ENCODE assay signal across 19 cellular contexts in the genomic region with DNA sequence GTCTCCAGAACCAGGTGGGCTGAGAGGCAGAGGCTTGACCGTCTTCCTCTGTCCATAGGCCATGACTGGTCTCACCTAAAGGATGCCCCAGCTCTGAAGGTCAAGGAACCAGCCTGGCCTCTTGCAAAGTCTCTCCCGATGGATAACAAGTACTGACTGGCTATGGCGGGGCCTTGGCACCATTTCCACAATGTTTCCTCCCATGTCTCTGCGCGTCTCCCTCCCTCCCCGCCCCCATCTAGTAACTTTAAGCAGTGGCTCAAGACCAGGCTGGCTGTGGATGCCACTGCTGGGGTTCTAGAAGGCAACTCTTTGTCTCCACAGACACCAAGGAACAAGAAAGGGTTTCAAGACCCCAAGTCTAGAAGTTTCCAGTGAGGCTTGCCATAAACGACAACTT.
DNase-seq lines count a peak whose midpoint lies in the region; ATAC-seq and TF ChIP-seq lines count a peak whose summit lies in the region.
"Had no signal": no experiment of that assay in that cellular context is flagged by ENCODE, and none has a peak within 500 bp of the region (broad histone marks: within the 10 kb centered on the region; RNA-seq: fewer than 3 reads in every experiment).

No MANE protein-coding gene starts in this region.

- H3K4me3 ChIP-seq in esophagus muscularis mucosa = no peak overlapping the region
- H3K4me3 ChIP-seq in parathyroid adenoma (ENCODE audit: low read depth, low read length) = no peak overlapping the region
- H3K4me3 ChIP-seq: SJCRH30 had no signal

- no peaks in the 10 kb centered on the region for H3K9me3 Mint-ChIP-seq in HFFc6
- H3K9me3 Mint-ChIP-seq in glutamatergic neuron (ENCODE audit: unreplicated experiment) = peaks cover 2% of the 10 kb centered on the region
- H3K9me3 Mint-ChIP-seq: T-cell had no signal

- no peaks in the 10 kb centered on the region for H3K27me3 Mint-ChIP-seq in HFFc6 (ENCODE audit: insufficient read depth)
- peaks cover 3% of the 10 kb centered on the region for H3K27me3 Mint-ChIP-seq in glutamatergic neuron (ENCODE audit: unreplicated experiment)

- peaks cover 3% of the 10 kb centered on the region for H3K36me3 Mint-ChIP-seq in HFFc6 (ENCODE audit: low read depth)
- no peaks in the 10 kb centered on the region for H3K36me3 Mint-ChIP-seq in glutamatergic neuron (ENCODE audit: unreplicated experiment)
- H3K36me3 Mint-ChIP-seq: activated naive CD4-positive, alpha-beta T cell treated with anti-CD3 and anti-CD28 coated beads, Interleukin-2, amount 50 U/mL, for 72 hours; CD4-positive, CD25-positive, alpha-beta regulatory T cell; T-cell had no signal

- 85% methylated on average over 6 of the region's 7 CpGs for WGBS in esophagus muscularis mucosa

- H3K9me3 ChIP-seq in esophagus muscularis mucosa (no peaks in the 10 kb centered on the region), parathyroid adenoma (ENCODE audit: control insufficient read depth, low read length) (no peaks in the 10 kb centered on the region)
- H3K9me3 ChIP-seq: SJCRH30 had no signal

- TF ChIP-seq POLR2A in esophagus muscularis mucosa (IDR thresholded peaks at IDR 0.05; ENCODE audit: low read depth) = no peak

- peak overlapping the region; percentile 83; the same call in 1 of the 2 replicates for H3K27ac Mint-ChIP-seq in HFFc6
- no peak overlapping the region for H3K27ac Mint-ChIP-seq in glutamatergic neuron (ENCODE audit: unreplicated experiment)
- H3K27ac Mint-ChIP-seq: activated naive CD4-positive, alpha-beta T cell treated with anti-CD3 and anti-CD28 coated beads, Interleukin-2, amount 50 U/mL, for 72 hours; CD4-positive, CD25-positive, alpha-beta regulatory T cell; T-cell had no signal

- no peak overlapping the region for H3K9ac ChIP-seq in parathyroid adenoma
- H3K9ac ChIP-seq: KMS-11 had no signal

- TF ChIP-seq CTCF in HFFc6 (IDR thresholded peaks at IDR 0.05) (no peak), esophagus muscularis mucosa (IDR thresholded peaks at IDR 0.05) (no peak), parathyroid adenoma (IDR thresholded peaks at IDR 0.05) (no peak), glutamatergic neuron (IDR thresholded peaks at IDR 0.05; ENCODE audit: partially characterized antibody, unreplicated experiment) (no peak)

- peak; percentile 21 for DNase-seq in activated CD8-positive, alpha-beta memory T cell treated with anti-CD3 and anti-CD28 coated beads for 24 hours
- no peak for DNase-seq in activated CD8-positive, alpha-beta memory T cell treated with anti-CD3 and anti-CD28 coated beads, Interleukin-2, amount 50 U/mL, for 4 hours
- DNase-seq in HFFc6 = no peak
- peak; percentile 64 for DNase-seq in esophagus muscularis mucosa (ENCODE audit: extremely low spot score)
- DNase-seq in retina = no peak
- DNase-seq in glutamatergic neuron = no peak
- DNase-seq: activated CD4-positive, CD25-positive, alpha-beta regulatory T cell; CD4-positive, CD25-positive, alpha-beta regulatory T cell; NCI-H1417; NCI-H2029 treated with DMSO at 0.1 percent for 48 hours; NCI-H526 treated with DMSO at 0.1 percent for 48 hours; SJCRH30; T-cell had no signal

- H3K4me1 ChIP-seq in esophagus muscularis mucosa (peaks cover 31 to 51% (median 39%) of the 10 kb centered on the region in 4 donors), parathyroid adenoma (peaks cover 39% of the 10 kb centered on the region)
- H3K4me1 ChIP-seq: SJCRH30 had no signal

- peak overlapping the region in 2 of 4 donors; percentile 32 to 50 for H3K27ac ChIP-seq in esophagus muscularis mucosa (replicated peaks in 1 of 4)
- H3K27ac ChIP-seq in parathyroid adenoma = peak overlapping the region; percentile 60
- H3K27ac ChIP-seq: 22Rv1, KMS-11, SJCRH30 had no signal

- H3K27me3 ChIP-seq in esophagus muscularis mucosa = no peaks in the 10 kb centered on the region
- no peaks in the 10 kb centered on the region for H3K27me3 ChIP-seq in parathyroid adenoma (ENCODE audit: control insufficient read depth, insufficient read depth, low read length)
- H3K27me3 ChIP-seq: SJCRH30 had no signal

- TF ChIP-seq EP300 in esophagus muscularis mucosa (IDR thresholded peaks at IDR 0.05) = no peak

- H3K4me2 ChIP-seq in parathyroid adenoma (ENCODE audit: low read length) = no peak overlapping the region
- H3K4me2 ChIP-seq: KMS-11 had no signal

- intact Hi-C loops in esophagus muscularis mucosa (cut with DNase I) = no loop called here

- H2AFZ ChIP-seq in parathyroid adenoma = no peak overlapping the region

- no peak for ATAC-seq in HG02870 (IDR thresholded peaks at IDR 0.05; ENCODE audit: unreplicated experiment)
- ATAC-seq: activated naive CD4-positive, alpha-beta T cell treated with anti-CD3 and anti-CD28 coated beads, Interleukin-2, amount 50 U/mL, for 72 hours; HCT116; T-cell had no signal

- H3K4me1 Mint-ChIP-seq in HFFc6 (ENCODE audit: low read depth) (peaks cover 56% of the 10 kb centered on the region), glutamatergic neuron (ENCODE audit: low read depth, unreplicated experiment) (peaks cover 13% of the 10 kb centered on the region)
- H3K4me1 Mint-ChIP-seq: T-cell had no signal

- no peaks in the 10 kb centered on the region for H3K79me2 ChIP-seq in parathyroid adenoma

- H3K36me3 ChIP-seq in esophagus muscularis mucosa = no peaks in the 10 kb centered on the region
- H3K36me3 ChIP-seq in parathyroid adenoma (ENCODE audit: control insufficient read depth, insufficient read depth, low read length) = no peaks in the 10 kb centered on the region
- H3K36me3 ChIP-seq: SJCRH30 had no signal

- H3K4me3 Mint-ChIP-seq in HFFc6 (no peak overlapping the region), glutamatergic neuron (ENCODE audit: unreplicated experiment) (no peak overlapping the region)
- H3K4me3 Mint-ChIP-seq: CD4-positive, CD25-positive, alpha-beta regulatory T cell; T-cell had no signal

Comparison
In these comparisons a context has a peak if more than half of its experiments do, and no peak if none do; other contexts are left out.
1. DNase-seq: peak in activated CD8-positive, alpha-beta memory T cell treated with anti-CD3 and anti-CD28 coated beads for 24 hours (single experiment) and esophagus muscularis mucosa (single experiment); none in activated CD8-positive, alpha-beta memory T cell treated with anti-CD3 and anti-CD28 coated beads, Interleukin-2, amount 50 U/mL, for 4 hours (single experiment), HFFc6 (single experiment), retina (single experiment) and glutamatergic neuron (single experiment).